ENCODE assay signal across 19 cellular contexts in genomic region chr3:105093853-105094252, GRCh38.
"Had no signal": no experiment of that assay in that cellular context is flagged by ENCODE, and none has a peak within 500 bp of the region (broad histone marks: within the 10 kb centered on the region; RNA-seq: fewer than 3 reads in every experiment).

No MANE protein-coding gene starts in this region.

- H3K4me3 ChIP-seq: left lung, lung had no signal

- H3K4me1 ChIP-seq: left lung had no signal

- H3K27me3 ChIP-seq: left lung had no signal

- H3K27ac ChIP-seq: left lung, WERI-Rb-1 had no signal

- H3K4me1 Mint-ChIP-seq: naive thymus-derived CD4-positive, alpha-beta T cell; neural crest cell; stimulated activated naive B cell treated with anti-CD40 and anti-IgM and Interleukin-4, amounts not matched to agents 10 μg/mL and 1 μg/mL and 100 μg/mL, for 72 hours had no signal

- H3K36me3 Mint-ChIP-seq: activated naive CD4-positive, alpha-beta T cell treated with anti-CD3 and anti-CD28 coated beads, Interleukin-2, amount 50 U/mL, for 72 hours; naive thymus-derived CD4-positive, alpha-beta T cell; stimulated activated naive B cell treated with anti-CD40 and anti-IgM and Interleukin-4, amounts not matched to agents 10 μg/mL and 1 μg/mL and 100 μg/mL, for 72 hours had no signal

- H3K27ac Mint-ChIP-seq: activated naive CD4-positive, alpha-beta T cell treated with anti-CD3 and anti-CD28 coated beads, Interleukin-2, amount 50 U/mL, for 72 hours; naive thymus-derived CD4-positive, alpha-beta T cell; stimulated activated naive B cell treated with anti-CD40 and anti-IgM and Interleukin-4, amounts not matched to agents 10 μg/mL and 1 μg/mL and 100 μg/mL, for 72 hours had no signal

- DNase-seq: activated CD4-positive, alpha-beta T cell treated with anti-CD3 and anti-CD28 coated beads for 1 hour; activated CD4-positive, alpha-beta T cell treated with anti-CD3 and anti-CD28 coated beads, Interleukin-2, amount 50 U/mL, for 1 hour; activated T-cell treated with anti-CD3 and anti-CD28 coated beads, Interleukin-2, amount 50 U/mL, for 1 hour; central memory CD4-positive, alpha-beta T cell; effector memory CD4-positive, alpha-beta T cell; glutamatergic neuron; hippocampal formation; left lung; naive thymus-derived CD4-positive, alpha-beta T cell; posterior cingulate gyrus; small intestine; stimulated activated CD4-positive, alpha-beta T cell treated with anti-CD3 and anti-CD28 coated beads, Interleukin-2, amount 100 ng/mL, for 48 hours; stimulated activated CD8-positive, alpha-beta memory T cell treated with anti-CD3 and anti-CD28 coated beads, Interleukin-4, amount 100 ng/mL, for 48 hours; stimulated activated naive B cell treated with anti-CD40 and anti-IgM and Interleukin-4, amounts not matched to agents 10 μg/mL and 1 μg/mL and 100 μg/mL, for 72 hours had no signal

- H3K4me3 Mint-ChIP-seq: naive thymus-derived CD4-positive, alpha-beta T cell; neural crest cell; stimulated activated naive B cell treated with anti-CD40 and anti-IgM and Interleukin-4, amounts not matched to agents 10 μg/mL and 1 μg/mL and 100 μg/mL, for 72 hours had no signal

- ATAC-seq: activated naive CD4-positive, alpha-beta T cell treated with anti-CD3 and anti-CD28 coated beads, Interleukin-2, amount 50 U/mL, for 72 hours; left lung; naive thymus-derived CD4-positive, alpha-beta T cell; sciatic nerve; stimulated activated naive B cell treated with anti-CD40 and anti-IgM and Interleukin-4, amounts not matched to agents 10 μg/mL and 1 μg/mL and 100 μg/mL, for 72 hours had no signal

- H3K36me3 ChIP-seq: left lung, WERI-Rb-1 had no signal
